8 cellular contexts compared by ENCODE assay signal in genomic region chr17:81890447-81891302, GRCh38. TPM values are rescaled to one million over a fixed set of nuclear protein-coding genes. Genes with fewer than 3 reads are reported as not detected.
DNase-seq lines count a peak whose midpoint lies in the region; ATAC-seq, FAIRE-seq and TF ChIP-seq lines count a peak whose summit lies in the region.

No MANE protein-coding gene starts in this region.

- H3K4me2 ChIP-seq in Karpas-422 (ENCODE audit: low read depth, low read length, poor library complexity, severe bottlenecking) (peak overlapping the region; percentile 92), K562 (ENCODE audit: insufficient read depth, low read length) (peak overlapping the region; percentile 91)

- TSS peak; percentile 40 for BruUV-seq in K562 (replicated peaks; lab: Mats Ljungman, UMichigan)

- no peak for TF ChIP-seq RAD21 in K562 (CRISPR knock-in tag; conservative IDR thresholded peaks at IDR 0.05 in 1 of 2, IDR thresholded peaks at IDR 0.05 in 1 of 2)

- in situ Hi-C loops in K562 (cut with MboI), result no loop called here

- H3K27ac ChIP-seq in Karpas-422 (ENCODE audit: low read length) (peak overlapping the region; percentile 48), K562 (ENCODE audit: extremely low read depth, low read depth, low read length) (peak overlapping the region; percentile 97), mesodermal cell (ENCODE audit: low read depth, low read length, severe bottlenecking) (peak overlapping the region; percentile 72)

- intact Hi-C loops in K562 (cut with micrococcal nuclease), result no loop called here

- H3K9ac ChIP-seq in Karpas-422 (ENCODE audit: low read length) (peak overlapping the region; percentile 83), K562 (ENCODE audit: insufficient read depth in 1 of 2, low read depth in 2 of 2, low read length in 2 of 2) (peak overlapping the region; percentile 93 to 96)

- H2AFZ ChIP-seq in Karpas-422 (ENCODE audit: low read length) (no peak overlapping the region), K562 (ENCODE audit: low read depth, low read length) (no peak overlapping the region)

- H3K4me3 ChIP-seq in Karpas-422 (ENCODE audit: low read length) (peak overlapping the region; percentile 79), K562 (peak overlapping the region; percentile 73), mesodermal cell (ENCODE audit: extremely low read depth, insufficient read depth, low read length, poor library complexity, severe bottlenecking) (peak overlapping the region; percentile 89)

- peak; percentile 55 for FAIRE-seq in K562 (lab: Jason Lieb, UNC)

- H3K9me2 ChIP-seq in Karpas-422 (replicated peaks; ENCODE audit: insufficient read depth, low read length), result no peaks in the 10 kb centered on the region

- H3K79me2 ChIP-seq in Karpas-422 (ENCODE audit: low read length), result peaks cover 57% of the 10 kb centered on the region
- peaks cover 82% of the 10 kb centered on the region for H3K79me2 ChIP-seq in K562 (ENCODE audit: control insufficient read depth, insufficient read depth, low read length)

- peaks cover 44% of the 10 kb centered on the region for H3K36me3 ChIP-seq in Karpas-422 (ENCODE audit: insufficient read depth, low read length)
- peaks cover 73% of the 10 kb centered on the region for H3K36me3 ChIP-seq in K562 (ENCODE audit: control insufficient read depth, insufficient read depth, low read length)
- H3K36me3 ChIP-seq in mesodermal cell (ENCODE audit: control insufficient read depth, insufficient read depth, low read length), result peaks cover 69% of the 10 kb centered on the region

- DNase-seq in activated effector memory CD4-positive, alpha-beta T cell treated with anti-CD3 and anti-CD28 coated beads, Interleukin-2, amount 50 U/mL, for 16 hours, result peak; percentile 71
- DNase-seq in activated effector memory CD4-positive, alpha-beta T cell treated with Interleukin-2 at 50 U/mL for 16 hours, result no peak
- DNase-seq in Karpas-422, result peak; percentile 80
- peak in 3 of 4 experiments; percentile 48 to 81 (median 80) for DNase-seq in K562 (ENCODE audit: extremely low read depth in 1 of 4, low spot score in 3 of 4)
- no peak for DNase-seq in NCI-H1092 treated with DMSO at 0.1 percent for 48 hours (lab: John Stamatoyannopoulos, UW)

- H3K27me3 ChIP-seq in Karpas-422 (ENCODE audit: low read length) (no peaks in the 10 kb centered on the region), K562 (ENCODE audit: control insufficient read depth in 2 of 2, insufficient read depth in 2 of 2, low read length in 2 of 2) (no peaks in the 10 kb centered on the region)

- no peak for TF ChIP-seq EP300 in K562 (IDR thresholded peaks at IDR 0.05; ENCODE audit: low read length)

- peaks cover 31% of the 10 kb centered on the region for H4K20me1 ChIP-seq in Karpas-422 (ENCODE audit: insufficient read depth, low read depth, low read length)
- H4K20me1 ChIP-seq in K562 (replicated peaks; ENCODE audit: control insufficient read depth, insufficient read depth, low read length), result no peaks in the 10 kb centered on the region

- POLR2A ChIA-PET in K562 (lab: Yijun Ruan, JAX), result interaction anchor here (1.1 to 10.5 kb wide), 3 partner anchors 8 to 21 kb away, joined by 3 to 85 read pairs (median 3); no protein-coding TSS in a partner anchor

- ATAC-seq in K562, result 0 out of 3 replicates have a peak, but pooled peaks have one; percentile 5
- no peak for ATAC-seq in GM21737 (IDR thresholded peaks at IDR 0.05; ENCODE audit: unreplicated experiment)
- no peak for ATAC-seq in HG03432 (IDR thresholded peaks at IDR 0.05; ENCODE audit: unreplicated experiment)

- H3K4me1 ChIP-seq in Karpas-422 (ENCODE audit: low read length) (peaks cover 20% of the 10 kb centered on the region), K562 (replicated peaks in 1 of 2; ENCODE audit: control insufficient read depth in 2 of 2, insufficient read depth in 2 of 2, low read length in 2 of 2) (peaks cover 12 to 46% of the 10 kb centered on the region in 2 experiments; a peak in 4 of 5 replicates), mesodermal cell (ENCODE audit: control insufficient read depth, insufficient read depth, low read length, poor library complexity, severe bottlenecking) (peaks cover 10% of the 10 kb centered on the region)

- no peak for TF ChIP-seq POLR2A in K562 (conservative IDR thresholded peaks at IDR 0.05)

- CTCF ChIA-PET in K562 (lab: Yijun Ruan, JAX; ENCODE audit: low intra/inter-chr PET ratio), result no interaction called here

- WGBS in K562 (ENCODE audit: insufficient coverage, low coverage, missing lambda C conversion rate), result 1% methylated on average over 33 of the region's 69 CpGs
- 14 to 15% methylated on average over 41 to 45 of the region's 69 CpGs for WGBS in mesodermal cell (ENCODE audit: insufficient coverage in 2 of 2), 2 experiments

- TF ChIP-seq CTCF in K562 (IDR thresholded peaks at IDR 0.05 in 2 of 3, conservative IDR thresholded peaks at IDR 0.05 in 1 of 3; ENCODE audit: insufficient read depth in 2 of 3, low read depth in 1 of 3, low read length in 3 of 3), result no peak

- H3K9me3 ChIP-seq in Karpas-422 (ENCODE audit: low read length) (no peaks in the 10 kb centered on the region), K562 (replicated peaks; ENCODE audit: control insufficient read depth, insufficient read depth, low read depth, low read length) (no peaks in the 10 kb centered on the region), mesodermal cell (ENCODE audit: control insufficient read depth, low read length) (no peaks in the 10 kb centered on the region)

- peaks cover 8% of the 10 kb centered on the region for H3K9me1 ChIP-seq in K562 (ENCODE audit: control insufficient read depth, insufficient read depth, low read length)

RNA-seq across cellular contexts. Expression of gene ALYREF, which starts 0.7 kb away (rescaled TPM):
- total RNA-seq in Karpas-422 (2014; rRNA removed; shearing (Covaris generic); ENCODE audit: low replicate concordance), result 70.1 and 191 TPM in 2 replicates
- total RNA-seq in K562 (2011; cell fraction: chromatin; rRNA removed; ENCODE audit: low replicate concordance), result 29.1 and 64.1 TPM in 2 replicates
- 70.7 and 78.0 TPM in 2 replicates for total RNA-seq in K562 (2011; cell fraction: nucleolus; rRNA removed)
- 41.9 and 54.1 TPM in 2 replicates for total RNA-seq in K562 (2011; cell fraction: nucleoplasm; rRNA removed)
- total RNA-seq in K562 (2014; rRNA removed), result 416 and 428 TPM in 2 replicates
- total RNA-seq in K562 (2014; rRNA removed; fragmentation: Illumina TruSeq; extraction: Trizol), result 74.3 and 99.3 TPM in 2 replicates
- 225 and 227 TPM in 2 replicates for total RNA-seq in K562 (2015; rRNA removed; fragmentation: Illumina TruSeq; extraction: Trizol)
- total RNA-seq in K562 (2021), result 279 and 283 TPM in 2 replicates
- polyA plus RNA-seq in K562 (2011; rRNA removed), result 97.2 and 103 TPM in 2 replicates
- polyA plus RNA-seq in K562 (2011; cell fraction: cytosol; rRNA removed), result 93.7 and 166 TPM in 2 replicates
- 98.4 and 110 TPM in 2 replicates for polyA plus RNA-seq in K562 (2011; cell fraction: nucleus; rRNA removed)
- 112 and 177 TPM in 2 replicates for polyA plus RNA-seq in K562 (2012)
- 147 and 154 TPM in 2 replicates for polyA plus RNA-seq in K562 (2014; fragmentation: Illumina TruSeq; extraction: Trizol)
- 1 to 10 TPM; 1.9 to 3.7 TPM for polyA plus RNA-seq in K562 (2014; fragmentation: Nextera tagmentation; extraction: Ambion mirVana)
- polyA plus RNA-seq in K562 (2014; rRNA removed), result 206 and 253 TPM in 2 replicates
- polyA minus RNA-seq in K562 (2011; rRNA and poly(A)+ RNA removed), result 101 and 147 TPM in 2 replicates
- polyA minus RNA-seq in K562 (2011; cell fraction: cytosol; rRNA and poly(A)+ RNA removed), result 92.8 and 121 TPM in 2 replicates
- 36.5 and 40.0 TPM in 2 replicates for polyA minus RNA-seq in K562 (2011; cell fraction: nucleus; rRNA and poly(A)+ RNA removed)
- polyA plus RNA-seq in mesodermal cell (2013, experiment 1 of 2), result 114 TPM
- polyA plus RNA-seq in mesodermal cell (2013, experiment 2 of 2), result 110 TPM

RNA-seq across cellular contexts. Expression of gene ANAPC11, which starts 0.8 kb away (rescaled TPM):
- total RNA-seq in Karpas-422 (2014; rRNA removed; shearing (Covaris generic); ENCODE audit: low replicate concordance), result 87.1 and 132 TPM in 2 replicates
- total RNA-seq in K562 (2011; cell fraction: chromatin; rRNA removed; ENCODE audit: low replicate concordance), result 37.2 and 84.5 TPM in 2 replicates
- total RNA-seq in K562 (2011; cell fraction: nucleolus; rRNA removed), result 109 and 116 TPM in 2 replicates
- total RNA-seq in K562 (2011; cell fraction: nucleoplasm; rRNA removed), result 83.3 and 88.4 TPM in 2 replicates
- total RNA-seq in K562 (2014; rRNA removed) (220 and 252 TPM in 2 replicates), K562 (2014; rRNA removed; fragmentation: Illumina TruSeq; extraction: Trizol) (32.5 and 41.2 TPM in 2 replicates), K562 (2015; rRNA removed; fragmentation: Illumina TruSeq; extraction: Trizol) (105 and 111 TPM in 2 replicates), K562 (2021) (214 and 217 TPM in 2 replicates)
- polyA plus RNA-seq in K562 (2011; rRNA removed) (238 and 354 TPM in 2 replicates), K562 (2014; fragmentation: Illumina TruSeq; extraction: Trizol) (57.2 and 105 TPM in 2 replicates), K562 (2014; fragmentation: Nextera tagmentation; extraction: Ambion mirVana) (100 to 1,000 TPM; 154 to 255 TPM), K562 (2014; rRNA removed) (318 and 338 TPM in 2 replicates)
- polyA plus RNA-seq in K562 (2011; cell fraction: cytosol; rRNA removed), result 720 and 811 TPM in 2 replicates
- polyA plus RNA-seq in K562 (2011; cell fraction: nucleus; rRNA removed), result 288 and 348 TPM in 2 replicates
- 288 and 382 TPM in 2 replicates for polyA plus RNA-seq in K562 (2012)
- 56.1 and 67.4 TPM in 2 replicates for polyA minus RNA-seq in K562 (2011; rRNA and poly(A)+ RNA removed)
- polyA minus RNA-seq in K562 (2011; cell fraction: cytosol; rRNA and poly(A)+ RNA removed), result 52.4 and 82.6 TPM in 2 replicates
- 24.8 and 36.9 TPM in 2 replicates for polyA minus RNA-seq in K562 (2011; cell fraction: nucleus; rRNA and poly(A)+ RNA removed)
- polyA plus RNA-seq in mesodermal cell (2013, experiment 1 of 2), result 200 TPM
- 198 TPM for polyA plus RNA-seq in mesodermal cell (2013, experiment 2 of 2)

RNA-seq across cellular contexts. Expression of gene NPB, which starts 11.4 kb away (rescaled TPM):
- 0.07 TPM in 1 of 2 replicates, not detected in the other for total RNA-seq in Karpas-422 (2014; rRNA removed; shearing (Covaris generic); ENCODE audit: low replicate concordance)
- 0.86 and 1.5 TPM in 2 replicates for total RNA-seq in K562 (2011; cell fraction: chromatin; rRNA removed; ENCODE audit: low replicate concordance)
- total RNA-seq in K562 (2011; cell fraction: nucleolus; rRNA removed), result 1.3 TPM in 2 replicates
- total RNA-seq in K562 (2011; cell fraction: nucleoplasm; rRNA removed), result 1.2 and 1.4 TPM in 2 replicates
- total RNA-seq in K562 (2014; rRNA removed) (0.14 and 0.57 TPM in 2 replicates), K562 (2014; rRNA removed; fragmentation: Illumina TruSeq; extraction: Trizol) (0.07 TPM in 1 of 2 replicates, not detected in the other), K562 (2015; rRNA removed; fragmentation: Illumina TruSeq; extraction: Trizol) (0.07 and 0.30 TPM in 2 replicates), K562 (2021) (0.53 and 0.65 TPM in 2 replicates)
- polyA plus RNA-seq in K562 (2011; rRNA removed) (0.03 and 0.07 TPM in 2 replicates), K562 (2014; fragmentation: Illumina TruSeq; extraction: Trizol) (0.07 TPM in 1 of 2 replicates, not detected in the other), K562 (2014; fragmentation: Nextera tagmentation; extraction: Ambion mirVana) (under 1 TPM; 0.43 to 0.61 TPM), K562 (2014; rRNA removed) (0.07 TPM in 1 of 2 replicates, not detected in the other)
- 0.06 and 0.88 TPM in 2 replicates for polyA plus RNA-seq in K562 (2011; cell fraction: cytosol; rRNA removed)
- 0.26 TPM in 1 of 2 replicates, not detected in the other for polyA plus RNA-seq in K562 (2011; cell fraction: nucleus; rRNA removed)
- 0.52 TPM in 1 of 2 replicates, not detected in the other for polyA plus RNA-seq in K562 (2012)
- polyA minus RNA-seq in K562 (2011; rRNA and poly(A)+ RNA removed), result 0.21 TPM in 2 replicates
- polyA minus RNA-seq in K562 (2011; cell fraction: cytosol; rRNA and poly(A)+ RNA removed), result not detected in 2 replicates
- polyA minus RNA-seq in K562 (2011; cell fraction: nucleus; rRNA and poly(A)+ RNA removed), result 0.40 and 0.78 TPM in 2 replicates
- 1.9 TPM for polyA plus RNA-seq in mesodermal cell (2013, experiment 1 of 2)
- not detected for polyA plus RNA-seq in mesodermal cell (2013, experiment 2 of 2)

RNA-seq across cellular contexts. Expression of gene ARHGDIA, which starts 19.5 kb away (rescaled TPM):
- total RNA-seq in Karpas-422 (2014; rRNA removed; shearing (Covaris generic); ENCODE audit: low replicate concordance), result 68.5 and 119 TPM in 2 replicates
- 54.5 and 180 TPM in 2 replicates for total RNA-seq in K562 (2011; cell fraction: chromatin; rRNA removed; ENCODE audit: low replicate concordance)
- 155 and 173 TPM in 2 replicates for total RNA-seq in K562 (2011; cell fraction: nucleolus; rRNA removed)
- total RNA-seq in K562 (2011; cell fraction: nucleoplasm; rRNA removed), result 62.4 and 82.4 TPM in 2 replicates
- 110 and 146 TPM in 2 replicates for total RNA-seq in K562 (2014; rRNA removed)
- total RNA-seq in K562 (2014; rRNA removed; fragmentation: Illumina TruSeq; extraction: Trizol), result 39.8 and 58.3 TPM in 2 replicates
- 105 and 107 TPM in 2 replicates for total RNA-seq in K562 (2015; rRNA removed; fragmentation: Illumina TruSeq; extraction: Trizol)
- total RNA-seq in K562 (2021), result 321 and 340 TPM in 2 replicates
- polyA plus RNA-seq in K562 (2011; rRNA removed), result 23.4 and 33.4 TPM in 2 replicates
- 25.4 and 72.4 TPM in 2 replicates for polyA plus RNA-seq in K562 (2011; cell fraction: cytosol; rRNA removed)
- 85.3 and 131 TPM in 2 replicates for polyA plus RNA-seq in K562 (2011; cell fraction: nucleus; rRNA removed)
- 235 and 249 TPM in 2 replicates for polyA plus RNA-seq in K562 (2012)
- 129 and 227 TPM in 2 replicates for polyA plus RNA-seq in K562 (2014; fragmentation: Illumina TruSeq; extraction: Trizol)
- 10 to 100 TPM in 1 of 2 experiments, 1 to 10 TPM in 1; 9.6 to 11.2 TPM for polyA plus RNA-seq in K562 (2014; fragmentation: Nextera tagmentation; extraction: Ambion mirVana)
- 97.6 and 114 TPM in 2 replicates for polyA plus RNA-seq in K562 (2014; rRNA removed)
- polyA minus RNA-seq in K562 (2011; rRNA and poly(A)+ RNA removed), result 8.6 and 11.9 TPM in 2 replicates
- 45.1 and 68.4 TPM in 2 replicates for polyA minus RNA-seq in K562 (2011; cell fraction: cytosol; rRNA and poly(A)+ RNA removed)
- polyA minus RNA-seq in K562 (2011; cell fraction: nucleus; rRNA and poly(A)+ RNA removed), result 61.9 and 68.2 TPM in 2 replicates
- polyA plus RNA-seq in mesodermal cell (2013, experiment 1 of 2), result 299 TPM
- 262 TPM for polyA plus RNA-seq in mesodermal cell (2013, experiment 2 of 2)

RNA-seq across cellular contexts. Expression of gene PCYT2, which starts 20.5 kb away (rescaled TPM):
- 20.9 and 72.3 TPM in 2 replicates for total RNA-seq in Karpas-422 (2014; rRNA removed; shearing (Covaris generic); ENCODE audit: low replicate concordance)
- total RNA-seq in K562 (2011; cell fraction: chromatin; rRNA removed; ENCODE audit: low replicate concordance), result 142 and 422 TPM in 2 replicates
- 366 and 427 TPM in 2 replicates for total RNA-seq in K562 (2011; cell fraction: nucleolus; rRNA removed)
- 182 and 225 TPM in 2 replicates for total RNA-seq in K562 (2011; cell fraction: nucleoplasm; rRNA removed)
- total RNA-seq in K562 (2014; rRNA removed) (123 and 139 TPM in 2 replicates), K562 (2014; rRNA removed; fragmentation: Illumina TruSeq; extraction: Trizol) (42.7 and 57.5 TPM in 2 replicates), K562 (2015; rRNA removed; fragmentation: Illumina TruSeq; extraction: Trizol) (81.7 and 82.5 TPM in 2 replicates), K562 (2021) (125 and 134 TPM in 2 replicates)
- polyA plus RNA-seq in K562 (2011; rRNA removed) (71.5 and 97.8 TPM in 2 replicates), K562 (2014; fragmentation: Illumina TruSeq; extraction: Trizol) (83.7 and 95.3 TPM in 2 replicates), K562 (2014; fragmentation: Nextera tagmentation; extraction: Ambion mirVana) (1 to 10 TPM in 1 of 2 experiments, under 1 TPM in 1; 0.92 to 1.6 TPM), K562 (2014; rRNA removed) (131 and 133 TPM in 2 replicates)
- polyA plus RNA-seq in K562 (2011; cell fraction: cytosol; rRNA removed), result 77.5 and 97.1 TPM in 2 replicates
- polyA plus RNA-seq in K562 (2011; cell fraction: nucleus; rRNA removed), result 473 and 533 TPM in 2 replicates
- 94.8 and 147 TPM in 2 replicates for polyA plus RNA-seq in K562 (2012)
- 48.7 and 49.2 TPM in 2 replicates for polyA minus RNA-seq in K562 (2011; rRNA and poly(A)+ RNA removed)
- polyA minus RNA-seq in K562 (2011; cell fraction: cytosol; rRNA and poly(A)+ RNA removed), result 35.6 and 49.0 TPM in 2 replicates
- 127 and 186 TPM in 2 replicates for polyA minus RNA-seq in K562 (2011; cell fraction: nucleus; rRNA and poly(A)+ RNA removed)
- polyA plus RNA-seq in mesodermal cell (2013, experiment 1 of 2), result 41.1 TPM
- 36.6 TPM for polyA plus RNA-seq in mesodermal cell (2013, experiment 2 of 2)

Comparison
In these comparisons a context has a peak if more than half of its experiments do, and no peak if none do; other contexts are left out.
1. DNase-seq: peak in activated effector memory CD4-positive, alpha-beta T cell treated with anti-CD3 and anti-CD28 coated beads, Interleukin-2, amount 50 U/mL, for 16 hours (single experiment), Karpas-422 (single experiment) and K562 (3 of 4); none in activated effector memory CD4-positive, alpha-beta T cell treated with Interleukin-2 at 50 U/mL for 16 hours (single experiment) and NCI-H1092 treated with DMSO at 0.1 percent for 48 hours (single experiment).
2. Peak in every context shown above with its lines, with median percentiles within 50 percentile points of each other: H3K27ac ChIP-seq and H3K4me3 ChIP-seq.